ENCODE assay signal across 30 cellular contexts in the genomic region with DNA sequence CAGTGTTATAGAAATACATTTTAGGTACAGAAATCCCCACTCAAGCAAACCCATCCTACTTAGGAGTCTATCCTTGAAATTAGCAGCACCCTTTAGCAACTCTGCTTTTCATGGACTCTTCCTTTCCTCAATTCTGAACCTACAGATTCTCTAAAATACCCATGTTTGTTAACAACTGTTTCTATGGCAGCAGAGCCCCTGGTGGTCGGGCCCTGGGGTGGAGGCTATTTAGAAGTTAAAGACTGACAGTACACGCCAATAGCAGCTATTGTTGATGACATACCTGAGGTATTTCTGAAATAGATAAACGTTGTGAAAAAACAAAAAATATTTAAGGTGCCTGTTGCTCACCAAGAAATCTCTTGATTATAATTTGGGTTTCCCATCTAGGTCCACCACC. TPM values are rescaled to one million over a fixed set of nuclear protein-coding genes. Genes with fewer than 3 reads are reported as not detected.
"Had no signal": no experiment of that assay in that cellular context is flagged by ENCODE, and none has a peak within 500 bp of the region (broad histone marks: within the 10 kb centered on the region; RNA-seq: fewer than 3 reads in every experiment).

No MANE protein-coding gene starts in this region.

- H3K4me1 Mint-ChIP-seq: activated naive CD8-positive, alpha-beta T cell treated with anti-CD3 and anti-CD28 coated beads, Interleukin-2, amount 10 ng/mL, durations not matched to agents 7 days and 5 days; central memory CD8-positive, alpha-beta T cell had no signal

- H3K4me1 ChIP-seq: ascending aorta, SJCRH30 had no signal

- DNase-seq: activated CD4-positive, alpha-beta memory T cell treated with anti-CD3 and anti-CD28 coated beads for 36 hours; activated CD4-positive, alpha-beta T cell treated with anti-CD3 and anti-CD28 coated beads for 4 hours; activated CD4-positive, alpha-beta T cell treated with anti-CD3 and anti-CD28 coated beads, Interleukin-2, amount 50 U/mL, for 1 hour; activated CD8-positive, alpha-beta memory T cell treated with anti-CD3 and anti-CD28 coated beads, Interleukin-2, amount 50 U/mL, for 4 hours; activated effector memory CD4-positive, alpha-beta T cell treated with Interleukin-2 at 50 U/mL for 16 hours; activated naive CD4-positive, alpha-beta T cell; activated naive CD4-positive, alpha-beta T cell treated with anti-CD3 and anti-CD28 coated beads, Interleukin-2, amount 50 U/mL, for 16 hours; activated naive CD8-positive, alpha-beta T cell treated with anti-CD3 and anti-CD28 coated beads, Interleukin-2, amount 10 ng/mL, durations not matched to agents 7 days and 5 days; activated T-cell treated with anti-CD3 and anti-CD28 coated beads, Interleukin-2, amount 50 U/mL, for 48 hours; amygdala; NCI-H1105; NCI-H1417 treated with DMSO at 0.1 percent for 48 hours; NCI-H187 treated with DMSO at 0.1 percent for 48 hours; NCI-H2081; NCI-H2171 treated with DMSO at 0.1 percent for 48 hours; NCI-H2227 treated with DMSO at 0.1 percent for 48 hours; NCI-H446; NCI-H510A treated with DMSO at 0.1 percent for 48 hours; SHP77; SJCRH30; T1000 had no signal

- H3K27ac ChIP-seq: ascending aorta, cardiac muscle cell, SJCRH30, SK-N-MC had no signal

- H3K27me3 ChIP-seq: ascending aorta, cardiac muscle cell, SJCRH30 had no signal

- H3K4me3 ChIP-seq: ascending aorta, cardiac muscle cell, SJCRH30, SK-N-MC had no signal

- H3K9me3 Mint-ChIP-seq: activated CD4-positive, alpha-beta memory T cell treated with anti-CD3 and anti-CD28 coated beads for 36 hours had no signal

- H3K36me3 ChIP-seq: ascending aorta, cardiac muscle cell, SJCRH30 had no signal

- H3K4me3 Mint-ChIP-seq: activated CD4-positive, alpha-beta memory T cell treated with anti-CD3 and anti-CD28 coated beads for 36 hours; activated naive CD8-positive, alpha-beta T cell treated with anti-CD3 and anti-CD28 coated beads, Interleukin-2, amount 10 ng/mL, durations not matched to agents 7 days and 5 days; central memory CD8-positive, alpha-beta T cell had no signal

- H3K9me3 ChIP-seq: SJCRH30 had no signal

- H3K36me3 Mint-ChIP-seq: activated naive CD8-positive, alpha-beta T cell treated with anti-CD3 and anti-CD28 coated beads, Interleukin-2, amount 10 ng/mL, durations not matched to agents 7 days and 5 days had no signal

- H3K27ac Mint-ChIP-seq: activated CD4-positive, alpha-beta memory T cell treated with anti-CD3 and anti-CD28 coated beads for 36 hours; activated naive CD8-positive, alpha-beta T cell treated with anti-CD3 and anti-CD28 coated beads, Interleukin-2, amount 10 ng/mL, durations not matched to agents 7 days and 5 days had no signal

RNA-seq across cellular contexts. Expression of gene NRG4, which starts 23.4 kb away (rescaled TPM):
- total RNA-seq: activated CD4-positive, alpha-beta memory T cell treated with anti-CD3 and anti-CD28 coated beads for 36 hours; activated naive CD8-positive, alpha-beta T cell treated with anti-CD3 and anti-CD28 coated beads, Interleukin-2, amount 10 ng/mL, durations not matched to agents 7 days and 5 days; ascending aorta; chondrocyte; M059J; RPMI7951; T-helper 1 cell treated with Interleukin-12 subunit alpha and Interleukin-12 subunit beta and Interleukin-4 antibody, amounts not matched to agents 30 ng/mL and 1 ng/mL, for 36 hours; T-helper 2 cell treated with Interferon-gamma antibody and Interleukin-4, amounts not matched to agents 100 ng/mL and 5 ng/mL, for 36 hours had no signal

RNA-seq across cellular contexts. Expression of gene TMEM266, which starts 24.2 kb away (rescaled TPM):
- total RNA-seq: activated naive CD8-positive, alpha-beta T cell treated with anti-CD3 and anti-CD28 coated beads, Interleukin-2, amount 10 ng/mL, durations not matched to agents 7 days and 5 days; ascending aorta; M059J; RPMI7951; T-helper 1 cell treated with Interleukin-12 subunit alpha and Interleukin-12 subunit beta and Interleukin-4 antibody, amounts not matched to agents 30 ng/mL and 1 ng/mL, for 36 hours; T-helper 2 cell treated with Interferon-gamma antibody and Interleukin-4, amounts not matched to agents 100 ng/mL and 5 ng/mL, for 36 hours had no signal
